Comparison of ENCODE assay signal across 9 cellular contexts in the genomic region with DNA sequence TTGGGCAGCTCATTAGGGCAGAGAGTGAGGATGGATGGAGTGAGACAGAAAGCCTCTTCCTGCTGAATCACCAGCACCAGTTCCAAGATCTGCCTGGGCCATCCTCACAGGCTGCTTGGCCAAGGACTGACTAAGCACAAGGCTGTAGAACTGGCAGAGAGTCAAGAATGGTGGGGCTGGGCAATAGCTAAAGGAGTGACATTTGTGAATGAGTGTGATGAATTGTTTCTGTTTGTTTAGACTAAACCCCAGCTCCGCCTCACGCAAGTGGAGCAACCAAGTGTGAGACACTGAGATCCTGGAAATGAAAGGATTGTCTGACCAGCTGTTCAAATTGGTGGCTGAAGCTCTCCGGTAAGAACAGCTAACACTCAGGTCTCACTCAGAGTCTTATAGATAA. TPM values are rescaled to one million over a fixed set of nuclear protein-coding genes. Genes with fewer than 3 reads are reported as not detected.
DNase-seq lines count a peak whose midpoint lies in the region; ATAC-seq and TF ChIP-seq lines count a peak whose summit lies in the region.
"Had no signal": no experiment of that assay in that cellular context is flagged by ENCODE, and none has a peak within 500 bp of the region (broad histone marks: within the 10 kb centered on the region; RNA-seq: fewer than 3 reads in every experiment).

No MANE protein-coding gene starts in this region.

- ATAC-seq in HG02885 (IDR thresholded peaks at IDR 0.05; ENCODE audit: poor library complexity, unreplicated experiment), result no peak
- no peak for ATAC-seq in GM18517 (IDR thresholded peaks at IDR 0.05; ENCODE audit: unreplicated experiment)

- no peaks in the 10 kb centered on the region for H3K27me3 ChIP-seq in tibial nerve

- no peaks in the 10 kb centered on the region for H3K9me3 ChIP-seq in tibial nerve

- peaks cover 0 to 11% (median 0%) of the 10 kb centered on the region in 4 donors for H3K4me1 ChIP-seq in tibial nerve

- no peaks in the 10 kb centered on the region for H3K36me3 ChIP-seq in tibial nerve

- WGBS in tibial nerve, 2 donors, result 21 to 22% methylated on average over 3 of the region's 3 CpGs

- H3K4me3 ChIP-seq in tibial nerve, result no peak overlapping the region

- DNase-seq in DMS 273 (lab: John Stamatoyannopoulos, UW; ENCODE audit: unreplicated experiment) (peak; percentile 3), DMS 273 treated with DMSO at 0.1 percent for 48 hours (lab: John Stamatoyannopoulos, UW) (no peak), amniotic epithelial cell (ENCODE audit: low read depth) (peak; percentile 99), hypothalamus (lab: John Stamatoyannopoulos, UW) (peak in 41 of 51 donors; percentile 6 to 87 (median 55)), tibial nerve (ENCODE audit: low spot score in 2 of 2) (peak; percentile 18 to 55), D341Med (ENCODE audit: low spot score) (no peak)

- TF ChIP-seq CTCF in tibial nerve (IDR thresholded peaks at IDR 0.05), result no peak

- TF ChIP-seq EP300 in tibial nerve (IDR thresholded peaks at IDR 0.05), result peak in 1 of 2 donors; percentile 8

- H3K27ac ChIP-seq in tibial nerve, result no peak overlapping the region
- H3K27ac ChIP-seq: 22Rv1 had no signal

- no peak for TF ChIP-seq POLR2A in tibial nerve (IDR thresholded peaks at IDR 0.05)

RNA-seq across cellular contexts. Expression of gene BRINP2, which starts 38.6 kb away (rescaled TPM):
- not detected for total RNA-seq in tibial nerve

RNA-seq across cellular contexts. Expression of gene ASTN1, which starts 44.8 kb away (rescaled TPM):
- under 1 TPM in 2 of 4 donors, not detected in 2; 0.30 to 0.63 TPM for total RNA-seq in tibial nerve

Comparison
In these comparisons a context has a peak if more than half of its experiments do, and no peak if none do; other contexts are left out.
1. DNase-seq: peak in DMS 273 (single experiment), amniotic epithelial cell (single experiment), hypothalamus (41 of 51) and tibial nerve (2 of 2); none in DMS 273 treated with DMSO at 0.1 percent for 48 hours (single experiment) and D341Med (single experiment).